ENCODE assay signal across 35 cellular contexts in genomic region chr4:140170299-140170698, GRCh38.
"Had no signal": no experiment of that assay in that cellular context is flagged by ENCODE, and none has a peak within 500 bp of the region (broad histone marks: within the 10 kb centered on the region; RNA-seq: fewer than 3 reads in every experiment).

No MANE protein-coding gene starts in this region.

- H3K36me3 ChIP-seq: ascending aorta, brain microvascular endothelial cell, breast epithelium had no signal

- H3K9me3 ChIP-seq: ascending aorta, body of pancreas, breast epithelium had no signal

- H3K27me3 Mint-ChIP-seq: activated CD8-positive, alpha-beta T cell treated with anti-CD3 and anti-CD28 coated beads for 36 hours; activated naive CD4-positive, alpha-beta T cell treated with anti-CD3 and anti-CD28 coated beads, Interleukin-2, amount 50 U/mL, for 24 hours; activated naive CD8-positive, alpha-beta T cell; activated naive CD8-positive, alpha-beta T cell treated with anti-CD3 and anti-CD28 coated beads, Interleukin-2, amount 50 U/mL, for 24 hours; activated T-cell treated with anti-CD3 and anti-CD28 coated beads, Interleukin-2, amount 50 U/mL, for 24 hours had no signal

- ATAC-seq: activated CD8-positive, alpha-beta T cell treated with anti-CD3 and anti-CD28 coated beads for 36 hours; activated naive CD8-positive, alpha-beta T cell treated with anti-CD3 and anti-CD28 coated beads, Interleukin-2, amount 50 U/mL, for 24 hours; body of pancreas had no signal

- DNase-seq: activated B cell treated with CpG ODN at 0.5 μM for 24 hours; activated CD4-positive, alpha-beta memory T cell treated with anti-CD3 and anti-CD28 coated beads for 36 hours; activated CD4-positive, alpha-beta T cell treated with anti-CD3 and anti-CD28 coated beads for 4 hours; activated CD4-positive, alpha-beta T cell treated with anti-CD3 and anti-CD28 coated beads, Interleukin-2, amount 10 ng/mL, durations not matched to agents 24 days and 14 days; activated CD4-positive, alpha-beta T cell treated with anti-CD3 and anti-CD28 coated beads, Interleukin-2, amount 50 U/mL, for 1 hour; activated CD4-positive, alpha-beta T cell treated with anti-CD3 and anti-CD28 coated beads, Interleukin-2, amount 50 U/mL, for 4 hours; activated CD4-positive, CD25-positive, alpha-beta regulatory T cell treated with anti-CD3 and anti-CD28 coated beads, Interleukin-2, amount 50 U/mL, for 72 hours; activated CD8-positive, alpha-beta memory T cell treated with anti-CD3 and anti-CD28 coated beads, Interleukin-2, amount 50 U/mL, for 4 hours; activated CD8-positive, alpha-beta T cell treated with anti-CD3 and anti-CD28 coated beads for 36 hours; activated effector memory CD4-positive, alpha-beta T cell treated with Interleukin-2 at 50 U/mL for 16 hours; activated gamma-delta T cell; activated naive CD4-positive, alpha-beta T cell treated with anti-CD3 and anti-CD28 coated beads, Interleukin-2, amount 10 ng/mL, durations not matched to agents 7 days and 5 days; activated naive CD4-positive, alpha-beta T cell treated with Interleukin-2 at 50 U/mL for 16 hours; activated naive CD8-positive, alpha-beta T cell treated with anti-CD3 and anti-CD28 coated beads, Interleukin-2, amount 10 ng/mL, durations not matched to agents 7 days and 5 days; activated naive CD8-positive, alpha-beta T cell treated with anti-CD3 and anti-CD28 coated beads, Interleukin-2, amount 50 U/mL, for 24 hours; activated T-cell treated with anti-CD3 and anti-CD28 coated beads for 4 hours; activated T-cell treated with anti-CD3 and anti-CD28 coated beads, Interleukin-2, amount 50 U/mL, for 24 hours; activated T-cell treated with anti-CD3 and anti-CD28 coated beads, Interleukin-2, amount 50 U/mL, for 48 hours; amygdala; anterior cingulate cortex; body of pancreas; brain microvascular endothelial cell; central memory CD4-positive, alpha-beta T cell; T-helper 1 cell; T-helper 2 cell; T-helper 9 cell had no signal

- H3K27ac ChIP-seq: ascending aorta, body of pancreas, brain microvascular endothelial cell, breast epithelium, VCaP had no signal

- H3K27ac Mint-ChIP-seq: activated B cell treated with CpG ODN at 0.5 μM for 24 hours; activated CD4-positive, alpha-beta memory T cell treated with anti-CD3 and anti-CD28 coated beads for 36 hours; activated CD4-positive, alpha-beta T cell treated with anti-CD3 and anti-CD28 coated beads, Interleukin-2, amount 10 ng/mL, durations not matched to agents 24 days and 14 days; activated CD8-positive, alpha-beta T cell treated with anti-CD3 and anti-CD28 coated beads for 36 hours; activated naive CD4-positive, alpha-beta T cell treated with anti-CD3 and anti-CD28 coated beads, Interleukin-2, amount 10 ng/mL, durations not matched to agents 7 days and 5 days; activated naive CD4-positive, alpha-beta T cell treated with anti-CD3 and anti-CD28 coated beads, Interleukin-2, amount 50 U/mL, for 24 hours; activated naive CD8-positive, alpha-beta T cell; activated naive CD8-positive, alpha-beta T cell treated with anti-CD3 and anti-CD28 coated beads, Interleukin-2, amount 10 ng/mL, durations not matched to agents 7 days and 5 days; activated naive CD8-positive, alpha-beta T cell treated with anti-CD3 and anti-CD28 coated beads, Interleukin-2, amount 50 U/mL, for 24 hours; activated T-cell treated with anti-CD3 and anti-CD28 coated beads, Interleukin-2, amount 50 U/mL, for 24 hours; activated T-helper 2 cell treated with anti-CD3 and anti-CD28 coated beads, Interferon-gamma antibody, Interleukin-2, Interleukin-4, amounts not matched to agents 10 μg/mL and 5 μg/mL and 100 μg/mL, durations not matched to agents 14 hours and 24 hours and 36 hours; T-helper 1 cell treated with Interleukin-12 subunit alpha and Interleukin-12 subunit beta and Interleukin-4 antibody, amounts not matched to agents 30 μg/mL and 1 μg/mL, for 36 hours; T-helper 2 cell treated with Interferon-gamma antibody and Interleukin-4, amounts not matched to agents 5 μg/mL and 100 μg/mL, for 36 hours had no signal

- H3K27me3 ChIP-seq: ascending aorta, body of pancreas, brain microvascular endothelial cell, breast epithelium had no signal

- H3K4me3 Mint-ChIP-seq: activated B cell treated with CpG ODN at 0.5 μM for 24 hours; activated CD4-positive, alpha-beta memory T cell treated with anti-CD3 and anti-CD28 coated beads for 36 hours; activated CD4-positive, alpha-beta T cell treated with anti-CD3 and anti-CD28 coated beads, Interleukin-2, amount 10 ng/mL, durations not matched to agents 24 days and 14 days; activated CD8-positive, alpha-beta T cell treated with anti-CD3 and anti-CD28 coated beads for 36 hours; activated naive CD4-positive, alpha-beta T cell treated with anti-CD3 and anti-CD28 coated beads, Interleukin-2, amount 10 ng/mL, durations not matched to agents 7 days and 5 days; activated naive CD4-positive, alpha-beta T cell treated with anti-CD3 and anti-CD28 coated beads, Interleukin-2, amount 50 U/mL, for 24 hours; activated naive CD8-positive, alpha-beta T cell; activated naive CD8-positive, alpha-beta T cell treated with anti-CD3 and anti-CD28 coated beads, Interleukin-2, amount 10 ng/mL, durations not matched to agents 7 days and 5 days; activated naive CD8-positive, alpha-beta T cell treated with anti-CD3 and anti-CD28 coated beads, Interleukin-2, amount 50 U/mL, for 24 hours; activated T-cell treated with anti-CD3 and anti-CD28 coated beads, Interleukin-2, amount 50 U/mL, for 24 hours; T-helper 1 cell treated with Interleukin-12 subunit alpha and Interleukin-12 subunit beta and Interleukin-4 antibody, amounts not matched to agents 30 μg/mL and 1 μg/mL, for 36 hours; T-helper 2 cell treated with Interferon-gamma antibody and Interleukin-4, amounts not matched to agents 5 μg/mL and 100 μg/mL, for 36 hours had no signal

- H3K9me3 Mint-ChIP-seq: activated B cell treated with CpG ODN at 0.5 μM for 24 hours; activated CD4-positive, alpha-beta memory T cell treated with anti-CD3 and anti-CD28 coated beads for 36 hours; activated CD4-positive, alpha-beta T cell treated with anti-CD3 and anti-CD28 coated beads, Interleukin-2, amount 10 ng/mL, durations not matched to agents 24 days and 14 days; activated CD8-positive, alpha-beta T cell treated with anti-CD3 and anti-CD28 coated beads for 36 hours; activated naive CD4-positive, alpha-beta T cell treated with anti-CD3 and anti-CD28 coated beads, Interleukin-2, amount 10 ng/mL, durations not matched to agents 7 days and 5 days; activated naive CD4-positive, alpha-beta T cell treated with anti-CD3 and anti-CD28 coated beads, Interleukin-2, amount 50 U/mL, for 24 hours; activated naive CD8-positive, alpha-beta T cell treated with anti-CD3 and anti-CD28 coated beads, Interleukin-2, amount 10 ng/mL, durations not matched to agents 7 days and 5 days; activated naive CD8-positive, alpha-beta T cell treated with anti-CD3 and anti-CD28 coated beads, Interleukin-2, amount 50 U/mL, for 24 hours; activated T-cell treated with anti-CD3 and anti-CD28 coated beads, Interleukin-2, amount 50 U/mL, for 24 hours; activated T-helper 2 cell treated with anti-CD3 and anti-CD28 coated beads, Interferon-gamma antibody, Interleukin-2, Interleukin-4, amounts not matched to agents 10 μg/mL and 5 μg/mL and 100 μg/mL, durations not matched to agents 14 hours and 24 hours and 36 hours; T-helper 1 cell treated with Interleukin-12 subunit alpha and Interleukin-12 subunit beta and Interleukin-4 antibody, amounts not matched to agents 30 μg/mL and 1 μg/mL, for 36 hours; T-helper 2 cell treated with Interferon-gamma antibody and Interleukin-4, amounts not matched to agents 5 μg/mL and 100 μg/mL, for 36 hours had no signal

- H3K4me1 Mint-ChIP-seq: activated naive CD4-positive, alpha-beta T cell treated with anti-CD3 and anti-CD28 coated beads, Interleukin-2, amount 10 ng/mL, durations not matched to agents 7 days and 5 days; activated naive CD4-positive, alpha-beta T cell treated with anti-CD3 and anti-CD28 coated beads, Interleukin-2, amount 50 U/mL, for 24 hours had no signal

- H3K4me1 ChIP-seq: ascending aorta, body of pancreas, breast epithelium had no signal

- H3K36me3 Mint-ChIP-seq: activated CD4-positive, alpha-beta memory T cell treated with anti-CD3 and anti-CD28 coated beads for 36 hours; activated naive CD4-positive, alpha-beta T cell treated with anti-CD3 and anti-CD28 coated beads, Interleukin-2, amount 10 ng/mL, durations not matched to agents 7 days and 5 days; activated naive CD4-positive, alpha-beta T cell treated with anti-CD3 and anti-CD28 coated beads, Interleukin-2, amount 50 U/mL, for 24 hours; activated naive CD8-positive, alpha-beta T cell; activated naive CD8-positive, alpha-beta T cell treated with anti-CD3 and anti-CD28 coated beads, Interleukin-2, amount 10 ng/mL, durations not matched to agents 7 days and 5 days had no signal

- FAIRE-seq: TTC549 had no signal

- H3K4me3 ChIP-seq: ascending aorta, body of pancreas, breast epithelium had no signal
